Comparison of ENCODE assay signal across 15 cellular contexts in the genomic region with DNA sequence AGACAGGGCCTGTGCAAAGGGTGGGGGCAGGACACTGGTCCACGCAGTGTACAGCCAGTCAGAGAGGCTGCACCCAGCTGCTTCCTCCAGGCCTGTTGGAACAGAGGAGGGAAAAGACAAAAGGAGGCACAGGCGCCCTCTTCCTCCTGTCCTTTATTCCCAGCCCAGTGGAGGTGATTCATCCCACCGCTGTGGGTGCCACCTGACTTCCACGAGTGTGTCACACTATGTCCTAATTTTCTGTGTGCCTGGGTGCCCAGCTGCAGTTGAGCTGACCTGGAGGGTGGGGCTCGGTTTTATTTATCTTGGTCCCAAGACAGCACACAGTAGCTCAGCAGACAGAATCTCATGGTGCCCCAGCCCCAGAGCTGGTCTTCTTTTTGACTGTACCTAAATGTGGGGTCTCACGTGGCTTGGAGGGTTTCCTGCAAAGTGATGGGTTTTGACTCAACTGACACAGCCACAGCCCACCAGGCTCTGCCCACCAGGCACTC. TPM values are rescaled to one million over a fixed set of nuclear protein-coding genes. Genes with fewer than 3 reads are reported as not detected.
DNase-seq lines count a peak whose midpoint lies in the region; ATAC-seq, FAIRE-seq and TF ChIP-seq lines count a peak whose summit lies in the region.
"Had no signal": no experiment of that assay in that cellular context is flagged by ENCODE, and none has a peak within 500 bp of the region (broad histone marks: within the 10 kb centered on the region; RNA-seq: fewer than 3 reads in every experiment).

No MANE protein-coding gene starts in this region.

- no peak overlapping the region for H2BK120ac ChIP-seq in H1 (replicated peaks; ENCODE audit: low read depth, low read length)

- H2BK20ac ChIP-seq in H1 (ENCODE audit: low read length), result no peak overlapping the region

- H2AFZ ChIP-seq in PC-3 (ENCODE audit: low read length), result no peak overlapping the region
- no peak overlapping the region for H2AFZ ChIP-seq in H1 (ENCODE audit: low read length)

- H3K4me3 ChIP-seq in PC-3 (ENCODE audit: low read length) (no peak overlapping the region), H1 (ENCODE audit: extremely low read depth in 1 of 4, insufficient read depth in 2 of 4, low read depth in 3 of 4, low read length in 4 of 4) (no peak overlapping the region), mucosa of descending colon (no peak overlapping the region)
- H3K4me3 ChIP-seq: SK-N-MC, tibial nerve had no signal

- peaks cover 49% of the 10 kb centered on the region for H3K4me1 Mint-ChIP-seq in activated CD4-positive, alpha-beta T cell treated with anti-CD3 and anti-CD28 coated beads for 36 hours

- peaks cover 99% of the 10 kb centered on the region for H3K79me2 ChIP-seq in PC-3 (ENCODE audit: low read length)
- H3K79me2 ChIP-seq in H1 (ENCODE audit: control insufficient read depth in 1 of 2, insufficient read depth in 2 of 2, low read length in 2 of 2), result peaks cover 10 to 93% of the 10 kb centered on the region in 2 experiments

- peaks cover 50% of the 10 kb centered on the region for H4K20me1 ChIP-seq in PC-3 (ENCODE audit: low read length)
- peaks cover 22 to 34% of the 10 kb centered on the region in 2 experiments for H4K20me1 ChIP-seq in H1 (replicated peaks in 1 of 2; ENCODE audit: control insufficient read depth in 1 of 2, insufficient read depth in 2 of 2, low read length in 2 of 2)

- no peak overlapping the region for H2AK5ac ChIP-seq in H1 (ENCODE audit: low read depth, low read length)

- TF ChIP-seq RAD21 in H1 (IDR thresholded peaks at IDR 0.05 in 1 of 2, conservative IDR thresholded peaks at IDR 0.05 in 1 of 2; ENCODE audit: low read depth in 2 of 2, low read length in 2 of 2), result no peak

- H4K91ac ChIP-seq in H1 (replicated peaks; ENCODE audit: insufficient read length, low read length), result no peak overlapping the region

- BruUV-seq in PC-3 (replicated peaks; lab: Mats Ljungman, UMichigan), result no TSS peak

- peaks cover 22% of the 10 kb centered on the region for H3K4me1 ChIP-seq in PC-3 (ENCODE audit: insufficient read depth, low read length)
- peaks cover 2 to 18% (median 7%) of the 10 kb centered on the region in 4 experiments for H3K4me1 ChIP-seq in H1 (replicated peaks in 1 of 4; ENCODE audit: control insufficient read depth in 3 of 4, insufficient read depth in 4 of 4, low read length in 3 of 4)
- H3K4me1 ChIP-seq in mucosa of descending colon (ENCODE audit: low read depth), result peaks cover 22% of the 10 kb centered on the region

- peak; percentile 98 for ATAC-seq in PC-3
- ATAC-seq in mucosa of descending colon, result peak; percentile 74
- ATAC-seq in HG02885 (IDR thresholded peaks at IDR 0.05; ENCODE audit: poor library complexity, unreplicated experiment), result no peak
- no peak for ATAC-seq in HG02623 (IDR thresholded peaks at IDR 0.05; ENCODE audit: unreplicated experiment)
- ATAC-seq in activated CD4-positive, alpha-beta T cell treated with anti-CD3 and anti-CD28 coated beads for 36 hours, result no peak
- ATAC-seq: naive thymus-derived CD4-positive, alpha-beta T cell had no signal

- no peak overlapping the region for H4K5ac ChIP-seq in H1 (ENCODE audit: insufficient read length, low read depth, low read length)

- CTCF ChIA-PET in PC-3 (lab: Charles Lee), result no interaction called here
- CTCF ChIA-PET in H1 (lab: Charles Lee; ENCODE audit: partially characterized antibody), result interaction anchor here (1.3 to 3.6 kb wide), 2 partner anchors 21 kb away, joined by 5 to 16 read pairs; no protein-coding TSS in a partner anchor
- CTCF ChIA-PET in activated CD4-positive, alpha-beta T cell treated with anti-CD3 and anti-CD28 coated beads for 36 hours (lab: Charles Lee), result no interaction called here

- H3K36me3 Mint-ChIP-seq in activated CD4-positive, alpha-beta T cell treated with anti-CD3 and anti-CD28 coated beads for 36 hours (ENCODE audit: low read depth), result no peaks in the 10 kb centered on the region

- H3K9me3 Mint-ChIP-seq in activated CD4-positive, alpha-beta T cell treated with anti-CD3 and anti-CD28 coated beads for 36 hours (ENCODE audit: low read depth), result no peaks in the 10 kb centered on the region
- H3K9me3 Mint-ChIP-seq: CD4-positive, alpha-beta memory T cell; naive thymus-derived CD4-positive, alpha-beta T cell had no signal

- H3K27me3 Mint-ChIP-seq in activated CD4-positive, alpha-beta T cell treated with anti-CD3 and anti-CD28 coated beads for 36 hours, result no peaks in the 10 kb centered on the region
- H3K27me3 Mint-ChIP-seq: CD4-positive, alpha-beta memory T cell; naive thymus-derived CD4-positive, alpha-beta T cell had no signal

- H2BK12ac ChIP-seq in H1 (ENCODE audit: low read depth, low read length), result no peak overlapping the region

- DNase-seq in Caki2 (ENCODE audit: low read depth), result peak; percentile 83
- peak; percentile 86 for DNase-seq in PC-3
- no peak for DNase-seq in H1 (ENCODE audit: low read depth in 1 of 2, low spot score in 2 of 2)
- DNase-seq in mucosa of descending colon, result no peak
- no peak for DNase-seq in activated CD4-positive, alpha-beta T cell treated with anti-CD3 and anti-CD28 coated beads for 36 hours
- DNase-seq in NCI-H1417 (lab: John Stamatoyannopoulos, UW), result no peak
- DNase-seq: activated CD8-positive, alpha-beta memory T cell treated with anti-CD3 and anti-CD28 coated beads, Interleukin-2, amount 50 U/mL, for 4 hours; brain microvascular endothelial cell; CD4-positive, alpha-beta memory T cell; naive thymus-derived CD4-positive, alpha-beta T cell; NCI-H2081 had no signal

- no peaks in the 10 kb centered on the region for H3K9me3 ChIP-seq in PC-3 (ENCODE audit: low read length)
- no peaks in the 10 kb centered on the region for H3K9me3 ChIP-seq in H1 (ENCODE audit: insufficient read depth in 2 of 2, low read depth in 1 of 2, low read length in 1 of 2)
- no peaks in the 10 kb centered on the region for H3K9me3 ChIP-seq in mucosa of descending colon
- H3K9me3 ChIP-seq: tibial nerve had no signal

- H3K27me3 ChIP-seq in PC-3 (ENCODE audit: low read length), result no peaks in the 10 kb centered on the region
- H3K27me3 ChIP-seq in H1 (replicated peaks in 1 of 4; ENCODE audit: control insufficient read depth in 3 of 4, extremely low read depth in 1 of 4, insufficient read depth in 3 of 4, low read length in 3 of 4), result no peaks in the 10 kb centered on the region
- H3K27me3 ChIP-seq: brain microvascular endothelial cell, tibial nerve had no signal

- H2BK15ac ChIP-seq in H1 (ENCODE audit: low read length), result peak overlapping the region; percentile 18; the same call in 1 of the 2 replicates

- peaks cover 2% of the 10 kb centered on the region; the same call in 1 of the 2 replicates for H3K23me2 ChIP-seq in H1 (ENCODE audit: low read depth, low read length)

- intact Hi-C loops in PC-3 (cut with micrococcal nuclease), result no loop called here
- intact Hi-C loops in mucosa of descending colon (cut with DNase I, micrococcal nuclease), result no loop called here
- intact Hi-C loops in activated CD4-positive, alpha-beta T cell treated with anti-CD3 and anti-CD28 coated beads for 36 hours (cut with DNase I, micrococcal nuclease), result no loop called here

- no peak overlapping the region for H3K18ac ChIP-seq in H1 (ENCODE audit: extremely low read depth, low read length)

- H3K27ac ChIP-seq in PC-3 (ENCODE audit: low read length), result peak overlapping the region; percentile 64
- no peak overlapping the region for H3K27ac ChIP-seq in H1 (ENCODE audit: low read depth, low read length)
- H3K27ac ChIP-seq: brain microvascular endothelial cell, SK-N-MC had no signal

- no peak overlapping the region for H3K9ac ChIP-seq in PC-3 (ENCODE audit: low read length)
- H3K9ac ChIP-seq in H1 (replicated peaks in 1 of 4; ENCODE audit: extremely low read depth in 1 of 4, low read depth in 3 of 4, low read length in 3 of 4), result no peak overlapping the region

- no peak overlapping the region for H3K4ac ChIP-seq in H1 (replicated peaks; ENCODE audit: insufficient read length, low read depth, low read length)

- H3K27ac Mint-ChIP-seq in activated CD4-positive, alpha-beta T cell treated with anti-CD3 and anti-CD28 coated beads for 36 hours, result no peak overlapping the region

- no peak overlapping the region for H3K4me3 Mint-ChIP-seq in activated CD4-positive, alpha-beta T cell treated with anti-CD3 and anti-CD28 coated beads for 36 hours

- H3F3A ChIP-seq in PC-3 (ENCODE audit: low read length, unreplicated experiment), result no peaks in the 10 kb centered on the region

- 83% methylated on average over 5 of the region's 6 CpGs; no CpG with 5 or more reads in 1 of the 2 experiments for WGBS in H1 (ENCODE audit: extremely low coverage in 1 of 2, insufficient coverage in 1 of 2, insufficient read length in 1 of 2, insufficient replicate concordance in 2 of 2, low coverage in 1 of 2, low lambda C conversion rate in 2 of 2, missing lambda C conversion rate in 1 of 2), 2 experiments

- H3K9me2 ChIP-seq in PC-3 (replicated peaks; ENCODE audit: low read length), result no peaks in the 10 kb centered on the region

- H3K23ac ChIP-seq in H1 (ENCODE audit: insufficient read length), result no peak overlapping the region

- no peak overlapping the region for H4K8ac ChIP-seq in H1 (ENCODE audit: extremely low read depth, insufficient read depth, low read length)

- TF ChIP-seq CTCF in PC-3 (conservative IDR thresholded peaks at IDR 0.05; ENCODE audit: low read depth, low read length) (no peak), H1 (IDR thresholded peaks at IDR 0.05; ENCODE audit: control extremely low read depth in 1 of 3, insufficient read depth in 1 of 3, low read depth in 1 of 3, low read length in 3 of 3) (no peak), mucosa of descending colon (IDR thresholded peaks at IDR 0.05) (no peak)

- FAIRE-seq in H1 (lab: Jason Lieb, UNC), result no peak

- TF ChIP-seq EP300 in H1 (IDR thresholded peaks at IDR 0.05; ENCODE audit: borderline replicate concordance in 1 of 2, low read depth in 2 of 2, low read length in 2 of 2), result no peak

- H3K56ac ChIP-seq in H1 (replicated peaks; ENCODE audit: insufficient read length, low read depth, low read length), result no peak overlapping the region

- peaks cover 42% of the 10 kb centered on the region for H3K79me1 ChIP-seq in H1 (ENCODE audit: low read depth, low read length)

- no peak for TF ChIP-seq POLR2A in H1 (IDR thresholded peaks at IDR 0.05; ENCODE audit: control extremely low read depth in 1 of 2, low read depth in 2 of 2, low read length in 2 of 2)

- in situ Hi-C loops in Caki2 (cut with HindIII; ENCODE audit: low pct_unique_long_range_greater_than_20kb, low sequenced_read_pairs), result no loop called here

- H2BK5ac ChIP-seq in H1 (ENCODE audit: low read depth, low read length), result 0 out of 2 replicates have a peak overlapping the region, but pooled peaks have one; percentile 24

- no peak overlapping the region for H3K14ac ChIP-seq in H1 (ENCODE audit: insufficient read length)

- H3K4me2 ChIP-seq in PC-3 (ENCODE audit: low read length), result peak overlapping the region; percentile 32
- H3K4me2 ChIP-seq in H1 (ENCODE audit: insufficient read depth in 1 of 2, low read depth in 2 of 2, low read length in 2 of 2), result no peak overlapping the region

- H3K36me3 ChIP-seq in PC-3 (ENCODE audit: low read depth, low read length) (no peaks in the 10 kb centered on the region), H1 (ENCODE audit: control insufficient read depth in 2 of 4, insufficient read depth in 4 of 4, low read length in 3 of 4) (no peaks in the 10 kb centered on the region), mucosa of descending colon (ENCODE audit: low read depth) (no peaks in the 10 kb centered on the region)
- H3K36me3 ChIP-seq: brain microvascular endothelial cell, tibial nerve had no signal

- POLR2A ChIA-PET in PC-3 (lab: Charles Lee; ENCODE audit: unreplicated experiment) (interaction anchor here (0.6 kb wide), 1 partner anchor 92 kb away, joined by 3 read pairs; no protein-coding TSS in a partner anchor), H1 (lab: Charles Lee; ENCODE audit: partially characterized antibody) (no interaction called here)
- POLR2A ChIA-PET in activated CD4-positive, alpha-beta T cell treated with anti-CD3 and anti-CD28 coated beads for 36 hours (lab: Charles Lee), result no interaction called here

RNA-seq across cellular contexts. Expression of a gene that starts 9.0 kb away (rescaled TPM):
- 31.1 and 33.9 TPM in 2 replicates for total RNA-seq in Caki2 (2014; rRNA removed; shearing (Covaris generic); ENCODE audit: low replicate concordance)
- total RNA-seq in PC-3 (2014; rRNA removed), result 18.1 and 23.8 TPM in 2 replicates
- 36.6 and 37.2 TPM in 2 replicates for total RNA-seq in H1 (2021; fragmentation: NEBNext Ultra II Directional; extraction: Animal tissue kit (Norgen Biotek cat#: 25700))
- 17.6 and 22.4 TPM in 2 replicates for polyA plus RNA-seq in H1 (2011; rRNA removed)
- 15.2 TPM for polyA plus RNA-seq in H1 (2011; cell fraction: cytosol; rRNA removed)
- polyA plus RNA-seq in H1 (2011; cell fraction: nucleus; rRNA removed), result 31.3 TPM
- 29.7 to 35.7 TPM (median 31.8 TPM) in 4 replicates for polyA plus RNA-seq in H1 (2012, experiment 1 of 2)
- 13.3 TPM for polyA plus RNA-seq in H1 (2012, experiment 2 of 2)
- polyA plus RNA-seq in H1 (2013, experiment 1 of 2), result 18.0 TPM
- polyA plus RNA-seq in H1 (2013, experiment 2 of 2), result 17.5 TPM
- 19.7 and 27.4 TPM in 2 replicates for polyA minus RNA-seq in H1 (2011; rRNA and poly(A)+ RNA removed)
- 28.3 TPM for polyA minus RNA-seq in H1 (2011; cell fraction: cytosol; rRNA and poly(A)+ RNA removed)
- polyA minus RNA-seq in H1 (2011; cell fraction: nucleus; rRNA and poly(A)+ RNA removed), result 32.3 TPM
- 10 to 100 TPM; 36.8 to 49.8 (median 40.0) TPM for total RNA-seq in mucosa of descending colon
- total RNA-seq in activated CD4-positive, alpha-beta T cell treated with anti-CD3 and anti-CD28 coated beads for 36 hours, result 10 to 100 TPM; 26.1 to 29.7 TPM

RNA-seq across cellular contexts. Expression of a gene that starts 33.2 kb away (rescaled TPM):
- total RNA-seq in Caki2 (2014; rRNA removed; shearing (Covaris generic); ENCODE audit: low replicate concordance), result not detected in 2 replicates
- 0.47 TPM in 1 of 2 replicates, not detected in the other for total RNA-seq in PC-3 (2014; rRNA removed)
- total RNA-seq in H1 (2021; fragmentation: NEBNext Ultra II Directional; extraction: Animal tissue kit (Norgen Biotek cat#: 25700)), result 0.32 and 0.33 TPM in 2 replicates
- 0.11 TPM in 1 of 2 replicates, not detected in the other for polyA plus RNA-seq in H1 (2011; rRNA removed)
- polyA plus RNA-seq in H1 (2011; cell fraction: cytosol; rRNA removed), result 0.30 TPM
- 0.17 TPM for polyA plus RNA-seq in H1 (2011; cell fraction: nucleus; rRNA removed)
- 0.19 to 0.40 TPM (median 0.35 TPM) in 4 replicates for polyA plus RNA-seq in H1 (2012, experiment 1 of 2)
- polyA plus RNA-seq in H1 (2012, experiment 2 of 2), result 0.37 TPM
- 0.55 TPM for polyA plus RNA-seq in H1 (2013, experiment 1 of 2)
- 0.64 TPM for polyA plus RNA-seq in H1 (2013, experiment 2 of 2)
- 0.44 TPM in 1 of 2 replicates, not detected in the other for polyA minus RNA-seq in H1 (2011; rRNA and poly(A)+ RNA removed)
- polyA minus RNA-seq in H1 (2011; cell fraction: cytosol; rRNA and poly(A)+ RNA removed), result not detected
- polyA minus RNA-seq in H1 (2011; cell fraction: nucleus; rRNA and poly(A)+ RNA removed), result not detected
- total RNA-seq in mucosa of descending colon, result not detected
- not detected for total RNA-seq in activated CD4-positive, alpha-beta T cell treated with anti-CD3 and anti-CD28 coated beads for 36 hours
- total RNA-seq: CD4-positive, alpha-beta memory T cell; naive thymus-derived CD4-positive, alpha-beta T cell; tibial nerve had no signal
- polyA plus RNA-seq: CD4-positive, alpha-beta memory T cell; naive thymus-derived CD4-positive, alpha-beta T cell had no signal

RNA-seq across cellular contexts. Expression of a gene that starts 33.4 kb away (rescaled TPM):
- total RNA-seq in Caki2 (2014; rRNA removed; shearing (Covaris generic); ENCODE audit: low replicate concordance), result 9.7 and 23.3 TPM in 2 replicates
- total RNA-seq in PC-3 (2014; rRNA removed) (2.5 and 5.2 TPM in 2 replicates), mucosa of descending colon (1 to 10 TPM; 2.0 to 8.4 (median 2.3) TPM)
- total RNA-seq in H1 (2021; fragmentation: NEBNext Ultra II Directional; extraction: Animal tissue kit (Norgen Biotek cat#: 25700)), result 4.2 and 4.5 TPM in 2 replicates
- 2.1 and 2.8 TPM in 2 replicates for polyA plus RNA-seq in H1 (2011; rRNA removed)
- polyA plus RNA-seq in H1 (2011; cell fraction: cytosol; rRNA removed), result 3.1 TPM
- 4.2 TPM for polyA plus RNA-seq in H1 (2011; cell fraction: nucleus; rRNA removed)
- polyA plus RNA-seq in H1 (2012, experiment 1 of 2), result 3.6 to 5.5 TPM (median 4.1 TPM) in 4 replicates
- polyA plus RNA-seq in H1 (2012, experiment 2 of 2), result 1.7 TPM
- 3.3 TPM for polyA plus RNA-seq in H1 (2013, experiment 1 of 2)
- polyA plus RNA-seq in H1 (2013, experiment 2 of 2), result 2.9 TPM
- 1.9 TPM in 2 replicates for polyA minus RNA-seq in H1 (2011; rRNA and poly(A)+ RNA removed)
- polyA minus RNA-seq in H1 (2011; cell fraction: cytosol; rRNA and poly(A)+ RNA removed), result 2.9 TPM
- polyA minus RNA-seq in H1 (2011; cell fraction: nucleus; rRNA and poly(A)+ RNA removed), result 4.1 TPM
- total RNA-seq in activated CD4-positive, alpha-beta T cell treated with anti-CD3 and anti-CD28 coated beads for 36 hours, result 1 to 10 TPM; 2.9 to 4.0 TPM

Comparison
In these comparisons a context has a peak if more than half of its experiments do, and no peak if none do; other contexts are left out.
1. DNase-seq: peak in Caki2 (single experiment) and PC-3 (single experiment); none in H1 (0 of 2), mucosa of descending colon (0 of 3), activated CD4-positive, alpha-beta T cell treated with anti-CD3 and anti-CD28 coated beads for 36 hours (single experiment) and NCI-H1417 (0 of 3).
2. ATAC-seq: peak in PC-3 (single experiment) and mucosa of descending colon (single experiment); none in HG02885 (single experiment), HG02623 (single experiment) and activated CD4-positive, alpha-beta T cell treated with anti-CD3 and anti-CD28 coated beads for 36 hours (single experiment).